12 cellular contexts compared by ENCODE assay signal in genomic region chr3:71453822-71454512, GRCh38.
DNase-seq lines count a peak whose midpoint lies in the region; ATAC-seq lines count a peak whose summit lies in the region.
"Had no signal": no experiment of that assay in that cellular context is flagged by ENCODE, and none has a peak within 500 bp of the region (broad histone marks: within the 10 kb centered on the region; RNA-seq: fewer than 3 reads in every experiment).

No MANE protein-coding gene starts in this region.

- ATAC-seq in activated naive CD4-positive, alpha-beta T cell treated with anti-CD3 and anti-CD28 coated beads, Interleukin-2, amount 50 U/mL, for 72 hours = no peak
- no peak for ATAC-seq in natural killer cell treated with Interleukin-12 subunit alpha and Interleukin-12 subunit beta and Interleukin-15 and Interleukin-18, amount 100 ng/mL, for 72 hours
- ATAC-seq in GM19395 (IDR thresholded peaks at IDR 0.05; ENCODE audit: unreplicated experiment) (no peak), GM19351 (IDR thresholded peaks at IDR 0.05; ENCODE audit: unreplicated experiment) (no peak), GM18519 (IDR thresholded peaks at IDR 0.05; ENCODE audit: low FRiP score, unreplicated experiment) (no peak)
- ATAC-seq: GM23338 had no signal

- POLR2A ChIA-PET in CD8-positive, alpha-beta memory T cell (lab: Charles Lee) = interaction anchor here (1.0 to 1.8 kb wide), 4 partner anchors 9 to 324 kb away, joined by 3 to 7 read pairs (median 4); no protein-coding TSS in a partner anchor

- H3K27me3 ChIP-seq in CD8-positive, alpha-beta memory T cell (ENCODE audit: insufficient read depth, low read length, poor library complexity, severe bottlenecking) = no peaks in the 10 kb centered on the region
- H3K27me3 ChIP-seq: testis had no signal

- peak overlapping the region; percentile 86 to 97 (median 93) for H3K27ac Mint-ChIP-seq in CD8-positive, alpha-beta memory T cell
- H3K27ac Mint-ChIP-seq in IgD-negative memory B cell = peak overlapping the region in 2 of 3 donors; percentile 34 to 44
- H3K27ac Mint-ChIP-seq in activated naive CD4-positive, alpha-beta T cell treated with anti-CD3 and anti-CD28 coated beads, Interleukin-2, amount 50 U/mL, for 72 hours = peak overlapping the region; percentile 77 to 96
- H3K27ac Mint-ChIP-seq in natural killer cell treated with Interleukin-12 subunit alpha and Interleukin-12 subunit beta and Interleukin-15 and Interleukin-18, amount 100 ng/mL, for 72 hours = peak overlapping the region; percentile 57 to 66
- H3K27ac Mint-ChIP-seq: GM23338 had no signal

- peaks cover 91 to 100% (median 100%) of the 10 kb centered on the region in 3 donors for H3K4me1 Mint-ChIP-seq in CD8-positive, alpha-beta memory T cell
- peaks cover 35 to 60% (median 37%) of the 10 kb centered on the region in 3 donors for H3K4me1 Mint-ChIP-seq in IgD-negative memory B cell
- H3K4me1 Mint-ChIP-seq in natural killer cell treated with Interleukin-12 subunit alpha and Interleukin-12 subunit beta and Interleukin-15 and Interleukin-18, amount 100 ng/mL, for 72 hours (ENCODE audit: low read depth in 2 of 2) = peaks cover 57 to 61% of the 10 kb centered on the region in 2 donors

- H3K4me3 ChIP-seq in CD8-positive, alpha-beta memory T cell (ENCODE audit: low read length) = peak overlapping the region; percentile 58
- H3K4me3 ChIP-seq: GM23338, testis had no signal

- no peaks in the 10 kb centered on the region for H3K27me3 Mint-ChIP-seq in CD8-positive, alpha-beta memory T cell
- peaks cover 5% of the 10 kb centered on the region for H3K27me3 Mint-ChIP-seq in IgD-negative memory B cell
- no peaks in the 10 kb centered on the region for H3K27me3 Mint-ChIP-seq in natural killer cell treated with Interleukin-12 subunit alpha and Interleukin-12 subunit beta and Interleukin-15 and Interleukin-18, amount 100 ng/mL, for 72 hours

- H3K36me3 Mint-ChIP-seq in CD8-positive, alpha-beta memory T cell = peaks cover 0 to 4% (median 3%) of the 10 kb centered on the region in 3 donors
- H3K36me3 Mint-ChIP-seq in IgD-negative memory B cell = no peaks in the 10 kb centered on the region
- peaks cover 0 to 13% of the 10 kb centered on the region in 2 donors for H3K36me3 Mint-ChIP-seq in activated naive CD4-positive, alpha-beta T cell treated with anti-CD3 and anti-CD28 coated beads, Interleukin-2, amount 50 U/mL, for 72 hours
- no peaks in the 10 kb centered on the region for H3K36me3 Mint-ChIP-seq in natural killer cell treated with Interleukin-12 subunit alpha and Interleukin-12 subunit beta and Interleukin-15 and Interleukin-18, amount 100 ng/mL, for 72 hours

- CTCF ChIA-PET in CD8-positive, alpha-beta memory T cell (lab: Charles Lee) = interaction anchor here (1.0 to 2.2 kb wide), 7 partner anchors 9 to 54 kb away, joined by 3 to 10 read pairs (median 3); no protein-coding TSS in a partner anchor

- peaks cover 100% of the 10 kb centered on the region for H3K4me1 ChIP-seq in CD8-positive, alpha-beta memory T cell (ENCODE audit: insufficient read depth, low read length)
- H3K4me1 ChIP-seq: testis had no signal

- peak overlapping the region; percentile 14 for H3K27ac ChIP-seq in CD8-positive, alpha-beta memory T cell (ENCODE audit: low read depth, low read length)
- H3K27ac ChIP-seq: testis had no signal

- no peaks in the 10 kb centered on the region for H3K9me3 ChIP-seq in CD8-positive, alpha-beta memory T cell (ENCODE audit: low read length)
- H3K9me3 ChIP-seq: testis had no signal

- H3K36me3 ChIP-seq in CD8-positive, alpha-beta memory T cell (ENCODE audit: insufficient read depth, low read length) = no peaks in the 10 kb centered on the region

- no peaks in the 10 kb centered on the region for H3K9me3 Mint-ChIP-seq in CD8-positive, alpha-beta memory T cell
- H3K9me3 Mint-ChIP-seq in IgD-negative memory B cell = no peaks in the 10 kb centered on the region
- H3K9me3 Mint-ChIP-seq in activated naive CD4-positive, alpha-beta T cell treated with anti-CD3 and anti-CD28 coated beads, Interleukin-2, amount 50 U/mL, for 72 hours = no peaks in the 10 kb centered on the region
- H3K9me3 Mint-ChIP-seq in natural killer cell treated with Interleukin-12 subunit alpha and Interleukin-12 subunit beta and Interleukin-15 and Interleukin-18, amount 100 ng/mL, for 72 hours = peaks cover 2% of the 10 kb centered on the region
- H3K9me3 Mint-ChIP-seq: GM23338, nephron had no signal

- DNase-seq in CD8-positive, alpha-beta memory T cell = peak in 2 of 5 donors; percentile 20 to 61
- no peak for DNase-seq in activated naive CD4-positive, alpha-beta T cell treated with anti-CD3 and anti-CD28 coated beads, Interleukin-2, amount 50 U/mL, for 72 hours (ENCODE audit: low spot score in 2 of 2)
- DNase-seq in natural killer cell treated with Interleukin-12 subunit alpha and Interleukin-12 subunit beta and Interleukin-15 and Interleukin-18, amount 100 ng/mL, for 72 hours (ENCODE audit: low spot score) = no peak
- DNase-seq: effector CD4-positive, alpha-beta T cell; kidney glomerular epithelial cell; testis had no signal

- H3K4me3 Mint-ChIP-seq in CD8-positive, alpha-beta memory T cell = peak overlapping the region; percentile 63 to 88 (median 78)
- H3K4me3 Mint-ChIP-seq in IgD-negative memory B cell = peak overlapping the region; percentile 3 to 56 (median 12)
- peak overlapping the region; percentile 78 for H3K4me3 Mint-ChIP-seq in natural killer cell treated with Interleukin-12 subunit alpha and Interleukin-12 subunit beta and Interleukin-15 and Interleukin-18, amount 100 ng/mL, for 72 hours
- H3K4me3 Mint-ChIP-seq: GM23338, nephron had no signal

Comparison
In these comparisons a context has a peak if more than half of its experiments do, and no peak if none do; other contexts are left out.
1. H3K27ac Mint-ChIP-seq: peak in every context shown above with its lines; median percentile 93 in CD8-positive, alpha-beta memory T cell; 86 in activated naive CD4-positive, alpha-beta T cell treated with anti-CD3 and anti-CD28 coated beads, Interleukin-2, amount 50 U/mL, for 72 hours; 62 in natural killer cell treated with Interleukin-12 subunit alpha and Interleukin-12 subunit beta and Interleukin-15 and Interleukin-18, amount 100 ng/mL, for 72 hours; 39 in IgD-negative memory B cell.
2. H3K4me3 Mint-ChIP-seq: peak in every context shown above with its lines; median percentile 78 in CD8-positive, alpha-beta memory T cell; 78 in natural killer cell treated with Interleukin-12 subunit alpha and Interleukin-12 subunit beta and Interleukin-15 and Interleukin-18, amount 100 ng/mL, for 72 hours; 12 in IgD-negative memory B cell.